8 cellular contexts compared by ENCODE assay signal in the genomic region with DNA sequence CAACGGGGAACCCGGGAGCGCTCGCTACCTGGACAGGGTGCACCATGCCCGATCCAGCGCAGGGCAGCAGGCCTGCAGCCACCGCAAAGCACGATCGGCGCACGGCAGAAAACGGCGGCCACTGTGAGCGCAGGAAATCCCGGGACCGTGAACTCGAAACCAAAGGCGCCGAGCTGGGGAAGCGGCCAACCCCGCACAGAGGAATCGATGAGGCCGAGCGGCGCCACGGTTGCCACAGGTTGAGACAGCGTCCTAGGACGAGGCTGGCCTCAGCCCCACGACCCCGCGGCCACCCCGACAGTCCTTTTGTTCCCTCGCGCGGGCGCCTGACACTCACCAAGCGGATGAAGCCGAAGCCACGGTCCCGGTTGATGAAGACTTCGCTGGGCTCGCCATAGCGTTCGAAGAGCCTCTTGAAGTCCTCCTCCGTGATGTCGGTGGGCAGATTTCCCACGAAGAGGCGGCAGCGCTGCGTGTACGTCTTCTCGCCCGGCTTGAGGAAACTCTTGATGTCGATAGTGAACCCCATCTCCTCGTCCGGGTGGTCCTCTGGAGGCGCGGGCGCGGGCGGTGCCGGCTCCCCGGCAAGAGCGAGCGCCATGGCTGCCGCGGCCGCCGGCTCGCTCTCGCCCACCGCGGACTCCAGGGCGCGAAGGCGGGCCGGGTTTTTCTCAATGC. TPM values are rescaled to one million over a fixed set of nuclear protein-coding genes. Genes with fewer than 3 reads are reported as not detected.
A peak's percentile ranks its signal among the peaks of the same experiment; 100 is the strongest.
DNase-seq lines count a peak whose midpoint lies in the region; ATAC-seq and TF ChIP-seq lines count a peak whose summit lies in the region.

No MANE protein-coding gene starts in this region.

- H2BK12ac ChIP-seq in neuronal stem cell (ENCODE audit: low read length): no peak overlapping the region

- peak overlapping the region; percentile 85 for H3K27ac ChIP-seq in Panc1 (ENCODE audit: low read length)
- H3K27ac ChIP-seq in neuronal stem cell (replicated peaks; ENCODE audit: low read length): peak overlapping the region; percentile 60
- H3K27ac ChIP-seq in substantia nigra (ENCODE audit: low read depth, low read length, poor library complexity, severe bottlenecking): peak overlapping the region; percentile 91

- POLR2A ChIA-PET in Panc1 (lab: Charles Lee): no interaction called here

- H3K23ac ChIP-seq in neuronal stem cell (ENCODE audit: low read depth, low read length, poor library complexity): peak overlapping the region; percentile 65

- no peaks in the 10 kb centered on the region for H3K79me1 ChIP-seq in neuronal stem cell (ENCODE audit: low read depth, low read length)

- BruUV-seq in Panc1 (replicated peaks; lab: Mats Ljungman, UMichigan): TSS peak; percentile 98

- H3K36me3 ChIP-seq in Panc1 (ENCODE audit: control insufficient read depth, insufficient read depth, low read length): peaks cover 5% of the 10 kb centered on the region; the same call in 1 of the 2 replicates
- H3K36me3 ChIP-seq in neuronal stem cell (replicated peaks in 1 of 2; ENCODE audit: control insufficient read depth in 2 of 2, insufficient read depth in 2 of 2, low read length in 2 of 2): peaks cover 2 to 15% of the 10 kb centered on the region in 2 donors

- peak overlapping the region; percentile 98 for H2BK5ac ChIP-seq in neuronal stem cell (ENCODE audit: low read length)

- H3K9ac ChIP-seq in neuronal stem cell (ENCODE audit: low read depth, low read length, poor library complexity): peak overlapping the region; percentile 99

- TF ChIP-seq CTCF in Panc1 (IDR thresholded peaks at IDR 0.05): no peak

- intact Hi-C loops in Panc1 (cut with micrococcal nuclease; ENCODE audit: unreplicated experiment): no loop called here

- H2AFZ ChIP-seq in neuronal stem cell (ENCODE audit: low read length): peak overlapping the region; percentile 88

- in situ Hi-C loops in Panc1 (cut with HindIII; ENCODE audit: low pct_unique_long_range_greater_than_20kb, low sequenced_read_pairs): no loop called here

- no CpG with 5 or more reads among the region's 77 CpGs for WGBS in neuronal stem cell (ENCODE audit: extremely low coverage in 2 of 2, insufficient read length in 2 of 2, insufficient replicate concordance in 1 of 2), 2 donors

- no peaks in the 10 kb centered on the region for H3K27me3 ChIP-seq in Panc1 (ENCODE audit: control insufficient read depth, insufficient read depth, low read length)
- no peaks in the 10 kb centered on the region for H3K27me3 ChIP-seq in neuronal stem cell (ENCODE audit: control insufficient read depth in 3 of 3, insufficient read depth in 3 of 3, low read depth in 1 of 3, low read length in 3 of 3)

- peak overlapping the region; percentile 28 for H3K4me2 ChIP-seq in neuronal stem cell (ENCODE audit: insufficient read depth, low read length, poor library complexity, severe bottlenecking)

- peak overlapping the region; percentile 52 for H4K8ac ChIP-seq in neuronal stem cell (ENCODE audit: low read depth, low read length)

- peak overlapping the region; percentile 69 for H3K4ac ChIP-seq in neuronal stem cell (ENCODE audit: low read length)

- peak overlapping the region; percentile 99 for H3K18ac ChIP-seq in neuronal stem cell (ENCODE audit: low read length)

- peak overlapping the region; percentile 99 for H2BK15ac ChIP-seq in neuronal stem cell (ENCODE audit: low read length)

- no peaks in the 10 kb centered on the region for H3K4me1 ChIP-seq in Panc1 (ENCODE audit: control insufficient read depth, insufficient read depth, low read length)
- H3K4me1 ChIP-seq in neuronal stem cell (ENCODE audit: control insufficient read depth in 2 of 2, insufficient read depth in 1 of 2, low read depth in 1 of 2, low read length in 2 of 2): no peaks in the 10 kb centered on the region

- no peak overlapping the region for H4K91ac ChIP-seq in neuronal stem cell (ENCODE audit: low read depth, low read length, poor library complexity)

- H2AK5ac ChIP-seq in neuronal stem cell (ENCODE audit: low read depth, low read length): peak overlapping the region; percentile 72

- CTCF ChIA-PET in Panc1 (lab: Charles Lee): no interaction called here

- peak overlapping the region; percentile 86 for H3K14ac ChIP-seq in neuronal stem cell (ENCODE audit: low read length)

- DNase-seq in 8988T (peak; percentile 26), Panc1 (ENCODE audit: low read depth, low spot score) (no peak), foreskin melanocyte (peak; percentile 18), neuronal stem cell (ENCODE audit: low spot score) (peak; percentile 26), substantia nigra (lab: John Stamatoyannopoulos, UW) (peak in 44 of 49 donors; percentile 9 to 75 (median 52))
- DNase-seq in activated naive CD4-positive, alpha-beta T cell (lab: John Stamatoyannopoulos, UW): peak; percentile 2 to 67 (median 38)

- ATAC-seq in GM18868 (IDR thresholded peaks at IDR 0.05; ENCODE audit: unreplicated experiment) (peak; percentile 46), HG03097 (IDR thresholded peaks at IDR 0.05; ENCODE audit: low FRiP score, unreplicated experiment) (peak; percentile 38), Panc1 (peak; percentile 55)

- no peaks in the 10 kb centered on the region for H3K9me3 ChIP-seq in Panc1 (ENCODE audit: control insufficient read depth, insufficient read depth, low read depth, low read length)
- H3K9me3 ChIP-seq in neuronal stem cell (replicated peaks in 1 of 2; ENCODE audit: control insufficient read depth in 2 of 2, insufficient read depth in 1 of 2, low read depth in 1 of 2, low read length in 2 of 2): peaks cover 0 to 24% of the 10 kb centered on the region in 2 donors

- H3K4me3 ChIP-seq in Panc1 (ENCODE audit: low read depth in 2 of 2, low read length in 2 of 2) (peak overlapping the region; percentile 87), neuronal stem cell (ENCODE audit: low read length in 2 of 2) (peak overlapping the region; percentile 94 to 100)

- no peak overlapping the region for H2BK120ac ChIP-seq in neuronal stem cell (ENCODE audit: low read depth, low read length)

RNA-seq across cellular contexts. Expression of a gene that starts 0.6 kb away (rescaled TPM):
- 39.1 TPM for total RNA-seq in Panc1 (2021; ENCODE audit: unreplicated experiment)
- polyA plus RNA-seq in Panc1 (2012; ENCODE audit: insufficient read length): 20.8 TPM
- 65.2 TPM for polyA plus RNA-seq in neuronal stem cell (2013, experiment 1 of 2)
- polyA plus RNA-seq in neuronal stem cell (2013, experiment 2 of 2): 67.4 TPM
